ENCODE assay signal across 13 cellular contexts in genomic region chr3:111917300-111917699, GRCh38. TPM values are rescaled to one million over a fixed set of nuclear protein-coding genes. Genes with fewer than 3 reads are reported as not detected.
DNase-seq lines count a peak whose midpoint lies in the region; ATAC-seq and TF ChIP-seq lines count a peak whose summit lies in the region.
"Had no signal": no experiment of that assay in that cellular context is flagged by ENCODE, and none has a peak within 500 bp of the region (broad histone marks: within the 10 kb centered on the region; RNA-seq: fewer than 3 reads in every experiment).

No MANE protein-coding gene starts in this region.

- H3K9me3 Mint-ChIP-seq in HFFc6 (no peaks in the 10 kb centered on the region), progenitor cell of endocrine pancreas (ENCODE audit: low read depth) (no peaks in the 10 kb centered on the region)
- H3K9me3 Mint-ChIP-seq: activated naive CD8-positive, alpha-beta T cell treated with anti-CD3 and anti-CD28 coated beads for 36 hours had no signal

- TF ChIP-seq CTCF in HFFc6 (IDR thresholded peaks at IDR 0.05) (no peak), fibroblast of the aortic adventitia (IDR thresholded peaks at IDR 0.05; ENCODE audit: insufficient read depth, low read length) (no peak), progenitor cell of endocrine pancreas (IDR thresholded peaks at IDR 0.05; ENCODE audit: unreplicated experiment) (no peak), psoas muscle (IDR thresholded peaks at IDR 0.05) (no peak)

- 36 to 44% (median 38%) methylated on average over 1 of the region's 1 CpG for WGBS in psoas muscle, 3 donors

- H3K4me1 Mint-ChIP-seq in HFFc6 (ENCODE audit: low read depth) = peaks cover 54% of the 10 kb centered on the region
- peaks cover 14% of the 10 kb centered on the region for H3K4me1 Mint-ChIP-seq in progenitor cell of endocrine pancreas (ENCODE audit: low read depth)
- H3K4me1 Mint-ChIP-seq: activated naive CD8-positive, alpha-beta T cell treated with anti-CD3 and anti-CD28 coated beads for 36 hours had no signal

- H3K27ac Mint-ChIP-seq in HFFc6 = peak overlapping the region; percentile 69
- H3K27ac Mint-ChIP-seq in progenitor cell of endocrine pancreas = peak overlapping the region; percentile 56
- H3K27ac Mint-ChIP-seq: activated naive CD8-positive, alpha-beta T cell treated with anti-CD3 and anti-CD28 coated beads for 36 hours had no signal

- H3K27me3 Mint-ChIP-seq in HFFc6 (ENCODE audit: insufficient read depth) (no peaks in the 10 kb centered on the region), progenitor cell of endocrine pancreas (no peaks in the 10 kb centered on the region)
- H3K27me3 Mint-ChIP-seq: activated naive CD8-positive, alpha-beta T cell treated with anti-CD3 and anti-CD28 coated beads for 36 hours had no signal

- in situ Hi-C loops in SK-MEL-5 (cut with HindIII; ENCODE audit: low pct_unique_long_range_greater_than_20kb, low sequenced_read_pairs) = no loop called here

- H3K36me3 Mint-ChIP-seq in HFFc6 (ENCODE audit: low read depth) = peaks cover 70% of the 10 kb centered on the region
- peaks cover 26% of the 10 kb centered on the region for H3K36me3 Mint-ChIP-seq in progenitor cell of endocrine pancreas (ENCODE audit: insufficient read depth)
- H3K36me3 Mint-ChIP-seq: activated naive CD8-positive, alpha-beta T cell treated with anti-CD3 and anti-CD28 coated beads for 36 hours had no signal

- H3K4me3 Mint-ChIP-seq in HFFc6 (no peak overlapping the region), progenitor cell of endocrine pancreas (ENCODE audit: low read depth) (no peak overlapping the region)
- H3K4me3 Mint-ChIP-seq: activated naive CD8-positive, alpha-beta T cell treated with anti-CD3 and anti-CD28 coated beads for 36 hours had no signal

- DNase-seq in HFFc6 (peak; percentile 46), SK-MEL-5 (ENCODE audit: low read depth, low spot score) (peak; percentile 38), fibroblast of the aortic adventitia (ENCODE audit: low read depth) (peak; percentile 55), progenitor cell of endocrine pancreas (ENCODE audit: low spot score, unreplicated experiment) (no peak), GM19238 (ENCODE audit: insufficient read length, low spot score) (no peak), psoas muscle (no peak), DMS 273 treated with DMSO at 0.1 percent for 48 hours (lab: John Stamatoyannopoulos, UW) (no peak)
- DNase-seq in central memory CD4-positive, alpha-beta T cell = no peak
- DNase-seq: activated naive CD8-positive, alpha-beta T cell treated with anti-CD3 and anti-CD28 coated beads for 36 hours; head of caudate nucleus had no signal

- no peak overlapping the region for H3K4me3 ChIP-seq in fibroblast of the aortic adventitia (ENCODE audit: low read depth, low read length)
- no peak overlapping the region for H3K4me3 ChIP-seq in psoas muscle
- H3K4me3 ChIP-seq: thoracic aorta had no signal

- H3K9me3 ChIP-seq in psoas muscle = no peaks in the 10 kb centered on the region
- H3K9me3 ChIP-seq: thoracic aorta had no signal

- no peak overlapping the region for H3K27ac ChIP-seq in psoas muscle
- H3K27ac ChIP-seq: KMS-11, thoracic aorta had no signal

- intact Hi-C loops in psoas muscle (cut with DNase I) = no loop called here

- H3K27me3 ChIP-seq in psoas muscle (ENCODE audit: insufficient read depth in 3 of 3, low read length in 2 of 3) = no peaks in the 10 kb centered on the region

- no peak for ATAC-seq in psoas muscle
- ATAC-seq: sciatic nerve had no signal

- H3K36me3 ChIP-seq in psoas muscle (ENCODE audit: insufficient read depth in 1 of 2, low read depth in 1 of 2) = peaks cover 0 to 7% of the 10 kb centered on the region in 2 donors

- H3K4me1 ChIP-seq in psoas muscle = no peaks in the 10 kb centered on the region

RNA-seq across cellular contexts. Expression of gene PHLDB2, which starts 58.2 kb away (rescaled TPM):
- total RNA-seq in HFFc6 (2021; fragmentation: NEBNext Ultra II Directional; extraction: Animal tissue kit (Norgen Biotek cat#: 25700)) = 10 to 100 TPM; 35.4 to 55.9 (median 37.6) TPM
- 36.2 and 36.9 TPM in 2 replicates for total RNA-seq in SK-MEL-5 (2014; rRNA removed; shearing (Covaris generic))
- polyA plus RNA-seq in SK-MEL-5 (2015; cell fraction: cytosol; rRNA removed) = 16.7 and 19.6 TPM in 2 replicates
- 22.1 and 35.6 TPM in 2 replicates for polyA plus RNA-seq in SK-MEL-5 (2015; cell fraction: nucleus; rRNA removed)
- total RNA-seq in fibroblast of the aortic adventitia (ENCODE audit: low replicate concordance) (61.9 and 79.2 TPM in 2 replicates), progenitor cell of endocrine pancreas (58.3 and 59.1 TPM in 2 replicates), psoas muscle (1 to 10 TPM; 3.5 to 7.5 (median 5.9) TPM)
- 1 to 10 TPM; 2.9 to 8.5 (median 3.0) TPM for polyA plus RNA-seq in psoas muscle

Comparison
In these comparisons a context has a peak if more than half of its experiments do, and no peak if none do; other contexts are left out.
1. DNase-seq: peak in HFFc6 (single experiment), SK-MEL-5 (single experiment) and fibroblast of the aortic adventitia (single experiment); none in progenitor cell of endocrine pancreas (single experiment), GM19238 (single experiment), central memory CD4-positive, alpha-beta T cell (single experiment), psoas muscle (0 of 2) and DMS 273 treated with DMSO at 0.1 percent for 48 hours (single experiment).